ENCODE assay signal across 9 cellular contexts in genomic region chr10:3778708-3779108, GRCh38. TPM values are rescaled to one million over a fixed set of nuclear protein-coding genes. Genes with fewer than 3 reads are reported as not detected.
DNase-seq lines count a peak whose midpoint lies in the region; ATAC-seq and TF ChIP-seq lines count a peak whose summit lies in the region.
"Had no signal": no experiment of that assay in that cellular context is flagged by ENCODE, and none has a peak within 500 bp of the region (broad histone marks: within the 10 kb centered on the region; RNA-seq: fewer than 3 reads in every experiment).

No MANE protein-coding gene starts in this region.

- peaks cover 49% of the 10 kb centered on the region for H3K4me1 ChIP-seq in DND-41 (ENCODE audit: insufficient read depth, low read length)

- CTCF ChIA-PET in activated CD8-positive, alpha-beta T cell treated with anti-CD3 and anti-CD28 coated beads, Interleukin-2, amount 10 ng/mL, durations not matched to agents 7 days and 5 days (lab: Charles Lee), result interaction anchor here (0.6 to 2.3 kb wide), 5 partner anchors 12 to 106 kb away, joined by 3 to 9 read pairs (median 4); no protein-coding TSS in a partner anchor

- no peak overlapping the region for H3K27ac ChIP-seq in DND-41 (ENCODE audit: low read length)

- no peaks in the 10 kb centered on the region for H3K9me3 ChIP-seq in DND-41 (ENCODE audit: insufficient read depth, low read length, severe bottlenecking)

- H2AFZ ChIP-seq in DND-41 (ENCODE audit: low read depth, low read length), result no peak overlapping the region

- POLR2A ChIA-PET in activated CD8-positive, alpha-beta T cell treated with anti-CD3 and anti-CD28 coated beads, Interleukin-2, amount 10 ng/mL, durations not matched to agents 7 days and 5 days (lab: Charles Lee), result interaction anchor here (0.6 to 2.8 kb wide), 8 partner anchors 21 to 194 kb away, joined by 3 to 17 read pairs (median 3); no protein-coding TSS in a partner anchor

- H3K36me3 Mint-ChIP-seq in activated CD8-positive, alpha-beta T cell treated with anti-CD3 and anti-CD28 coated beads, Interleukin-2, amount 10 ng/mL, durations not matched to agents 7 days and 5 days (ENCODE audit: low read depth), result peaks cover 96% of the 10 kb centered on the region

- peaks cover 92% of the 10 kb centered on the region for H3K36me3 ChIP-seq in DND-41 (ENCODE audit: insufficient read depth, low read length)

- H3K9ac ChIP-seq in DND-41 (ENCODE audit: low read depth, low read length), result no peak overlapping the region

- H3K79me2 ChIP-seq in DND-41 (ENCODE audit: insufficient read depth, low read length), result peaks cover 66% of the 10 kb centered on the region

- peaks cover 67% of the 10 kb centered on the region for H3K4me1 Mint-ChIP-seq in activated CD8-positive, alpha-beta T cell treated with anti-CD3 and anti-CD28 coated beads, Interleukin-2, amount 10 ng/mL, durations not matched to agents 7 days and 5 days (ENCODE audit: low read depth)

- H3K27me3 Mint-ChIP-seq in activated CD8-positive, alpha-beta T cell treated with anti-CD3 and anti-CD28 coated beads, Interleukin-2, amount 10 ng/mL, durations not matched to agents 7 days and 5 days (ENCODE audit: low read depth), result no peaks in the 10 kb centered on the region

- peak overlapping the region; percentile 75 for H3K4me2 ChIP-seq in DND-41 (ENCODE audit: insufficient read depth, low read length)

- ATAC-seq in DND-41 (ENCODE audit: insufficient read depth, low read depth), result no peak
- no peak for ATAC-seq in activated CD8-positive, alpha-beta T cell treated with anti-CD3 and anti-CD28 coated beads, Interleukin-2, amount 10 ng/mL, durations not matched to agents 7 days and 5 days

- H4K20me1 ChIP-seq in DND-41 (ENCODE audit: insufficient read depth, low read length), result peaks cover 75% of the 10 kb centered on the region

- H3K9me3 Mint-ChIP-seq in activated CD8-positive, alpha-beta T cell treated with anti-CD3 and anti-CD28 coated beads, Interleukin-2, amount 10 ng/mL, durations not matched to agents 7 days and 5 days (ENCODE audit: insufficient read depth), result no peaks in the 10 kb centered on the region

- no peak for TF ChIP-seq CTCF in DND-41 (IDR thresholded peaks at IDR 0.05; ENCODE audit: borderline replicate concordance, extremely low read depth, low read length, poor library complexity, severe bottlenecking)
- TF ChIP-seq CTCF in fibroblast of pulmonary artery (IDR thresholded peaks at IDR 0.05; ENCODE audit: low read length, missing control alignments), result no peak

- peak overlapping the region; percentile 40 for H3K4me3 Mint-ChIP-seq in activated CD8-positive, alpha-beta T cell treated with anti-CD3 and anti-CD28 coated beads, Interleukin-2, amount 10 ng/mL, durations not matched to agents 7 days and 5 days

- H3K4me3 ChIP-seq in DND-41 (ENCODE audit: low read depth in 1 of 2, low read length in 2 of 2) (no peak overlapping the region; a peak in 1 of 4 replicates), fibroblast of pulmonary artery (replicated peaks; ENCODE audit: low read depth, low read length) (peak overlapping the region; percentile 100)

- DNase-seq in DND-41 (no peak), fibroblast of pulmonary artery (ENCODE audit: low read depth) (peak; percentile 54), renal cortical epithelial cell (ENCODE audit: low read depth) (peak; percentile 37), NCI-H2227 treated with DMSO at 0.1 percent for 48 hours (lab: John Stamatoyannopoulos, UW) (no peak), globus pallidus (ENCODE audit: low spot score) (no peak), SIG-M5 treated with dmso at 0.1 percent for 504 hours (lab: John Stamatoyannopoulos, UW; ENCODE audit: unreplicated experiment) (no peak), OCI-M2 (lab: John Stamatoyannopoulos, UW; ENCODE audit: unreplicated experiment) (no peak)
- no peak for DNase-seq in activated CD8-positive, alpha-beta T cell treated with anti-CD3 and anti-CD28 coated beads, Interleukin-2, amount 10 ng/mL, durations not matched to agents 7 days and 5 days
- DNase-seq: activated effector memory CD4-positive, alpha-beta T cell treated with anti-CD3 and anti-CD28 coated beads, Interleukin-2, amount 50 U/mL, for 16 hours had no signal

- peak overlapping the region; percentile 58 for H3K27ac Mint-ChIP-seq in activated CD8-positive, alpha-beta T cell treated with anti-CD3 and anti-CD28 coated beads, Interleukin-2, amount 10 ng/mL, durations not matched to agents 7 days and 5 days

- no peaks in the 10 kb centered on the region for H3K27me3 ChIP-seq in DND-41 (ENCODE audit: insufficient read depth, low read length, poor library complexity)

RNA-seq across cellular contexts. Expression of gene KLF6, which starts 6.3 kb away (rescaled TPM):
- 100 to 1,000 TPM; 208 to 215 TPM for total RNA-seq in activated CD8-positive, alpha-beta T cell treated with anti-CD3 and anti-CD28 coated beads, Interleukin-2, amount 10 ng/mL, durations not matched to agents 7 days and 5 days
- total RNA-seq in renal cortical epithelial cell, result 112 and 126 TPM in 2 replicates

Comparison
In these comparisons a context has a peak if more than half of its experiments do, and no peak if none do; other contexts are left out.
1. DNase-seq: peak in fibroblast of pulmonary artery (single experiment) and renal cortical epithelial cell (single experiment); none in DND-41 (single experiment), activated CD8-positive, alpha-beta T cell treated with anti-CD3 and anti-CD28 coated beads, Interleukin-2, amount 10 ng/mL, durations not matched to agents 7 days and 5 days (single experiment), NCI-H2227 treated with DMSO at 0.1 percent for 48 hours (single experiment), globus pallidus (single experiment), SIG-M5 treated with dmso at 0.1 percent for 504 hours (single experiment) and OCI-M2 (single experiment).